Comparison of ENCODE assay signal across 15 cellular contexts in the genomic region with DNA sequence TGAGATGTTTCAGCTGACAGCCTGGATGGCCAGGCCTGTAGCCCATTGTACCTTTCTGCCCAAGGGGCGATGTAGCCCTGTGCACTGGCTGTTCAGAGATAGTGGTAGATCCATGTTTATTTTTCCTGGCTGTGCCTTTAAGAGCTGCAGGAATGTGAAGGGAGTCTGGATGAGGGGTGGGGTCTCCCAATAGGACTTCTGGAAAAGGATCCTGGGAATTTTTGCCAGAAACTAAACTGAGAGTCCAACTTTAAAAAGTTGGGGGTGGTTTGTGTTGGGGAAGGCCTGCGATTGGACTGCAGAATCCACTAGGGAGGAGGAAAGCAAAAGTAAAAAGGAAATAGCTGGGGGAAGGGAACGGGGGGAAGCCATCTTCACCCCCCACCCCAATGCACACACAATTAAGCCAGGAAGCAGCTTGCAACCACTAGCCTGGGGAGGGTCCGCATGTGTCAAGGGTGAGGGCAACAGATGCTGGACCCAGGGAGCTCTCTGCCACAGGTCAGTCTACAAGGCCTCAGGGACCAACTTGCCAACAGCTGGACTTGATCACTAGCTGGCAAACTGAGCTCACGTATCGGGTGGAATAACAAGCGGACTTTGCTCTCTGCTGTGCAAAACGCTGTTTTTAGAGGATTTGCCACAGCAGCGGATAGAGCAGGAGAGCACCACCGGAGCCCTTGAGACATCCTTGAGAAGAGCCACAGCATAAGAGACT. TPM values are rescaled to one million over a fixed set of nuclear protein-coding genes. Genes with fewer than 3 reads are reported as not detected.
DNase-seq lines count a peak whose midpoint lies in the region; ATAC-seq and TF ChIP-seq lines count a peak whose summit lies in the region.
"Had no signal": no experiment of that assay in that cellular context is flagged by ENCODE, and none has a peak within 500 bp of the region (broad histone marks: within the 10 kb centered on the region; RNA-seq: fewer than 3 reads in every experiment).

A gene (plus strand): TSS at position 371 of the 718 bp plus-strand sequence. CDS start 370 bp downstream, outside the sequence.

- H3K4me1 ChIP-seq in GM23338 (ENCODE audit: insufficient read depth): peaks cover 10% of the 10 kb centered on the region; the same call in 1 of the 2 replicates
- peaks cover 6% of the 10 kb centered on the region for H3K4me1 ChIP-seq in suprapubic skin

- H4K20me1 ChIP-seq in GM23338 (replicated peaks; ENCODE audit: insufficient read depth): no peaks in the 10 kb centered on the region

- H3K27me3 ChIP-seq in GM23338 (ENCODE audit: insufficient read depth) (no peaks in the 10 kb centered on the region), suprapubic skin (no peaks in the 10 kb centered on the region)

- H3K9me2 ChIP-seq in GM23338 (ENCODE audit: insufficient read depth): peaks cover 17% of the 10 kb centered on the region

- H3K79me2 ChIP-seq in GM23338 (replicated peaks; ENCODE audit: insufficient read depth): no peaks in the 10 kb centered on the region

- no peak for TF ChIP-seq CTCF in GM23338 (conservative IDR thresholded peaks at IDR 0.05; ENCODE audit: low read depth in 2 of 2)
- TF ChIP-seq CTCF in mesothelial cell of epicardium (IDR thresholded peaks at IDR 0.05; ENCODE audit: unreplicated experiment): no peak
- TF ChIP-seq CTCF in suprapubic skin (IDR thresholded peaks at IDR 0.05): no peak

- POLR2A ChIA-PET in HEK293T (lab: Yijun Ruan, JAX): no interaction called here

- H3K4me1 Mint-ChIP-seq in GM23338 (peaks cover 22% of the 10 kb centered on the region), mesothelial cell of epicardium (peaks cover 39% of the 10 kb centered on the region)
- H3K4me1 Mint-ChIP-seq: CD4-positive, CD25-positive, alpha-beta regulatory T cell had no signal

- H3K9me3 ChIP-seq in suprapubic skin: no peaks in the 10 kb centered on the region

- H3K27ac ChIP-seq in GM23338 (ENCODE audit: low read depth) (peak within 1 kb of the TSS; percentile 32; the same call in 1 of the 2 replicates), suprapubic skin (peak within 1 kb of the TSS; percentile 41)

- H3K4me3 ChIP-seq in GM23338 (no peak within 1 kb of the TSS), suprapubic skin (peak within 1 kb of the TSS; percentile 39)

- no peak for DNase-seq in GM23338 (ENCODE audit: low spot score)
- peak; percentile 75 for DNase-seq in fibroblast of peridontal ligament (ENCODE audit: extremely low read depth)
- no peak for DNase-seq in mesothelial cell of epicardium (ENCODE audit: low spot score in 2 of 2, unreplicated experiment in 2 of 2)
- DNase-seq in suprapubic skin (ENCODE audit: low spot score in 2 of 2): no peak
- no peak for DNase-seq in putamen (ENCODE audit: low spot score)
- no peak for DNase-seq in HPDE6-E6E7 (ENCODE audit: extremely low spot score)
- no peak for DNase-seq in NCI-H187 treated with DMSO at 0.1 percent for 48 hours (lab: John Stamatoyannopoulos, UW)
- DNase-seq in HEK293T (ENCODE audit: extremely low spot score): no peak
- DNase-seq: anterior cingulate cortex; CD4-positive, CD25-positive, alpha-beta regulatory T cell; erythroblast; GOT3; KBM-7; NCI-H2171 treated with DMSO at 0.1 percent for 48 hours; OCI-M1 had no signal

- no peaks in the 10 kb centered on the region for H3K36me3 ChIP-seq in GM23338 (ENCODE audit: insufficient read depth)
- no peaks in the 10 kb centered on the region for H3K36me3 ChIP-seq in suprapubic skin

- ATAC-seq in GM23338: no peak

- H3K4me2 ChIP-seq in GM23338: peak within 1 kb of the TSS; percentile 14; the same call in 1 of the 2 replicates

- peak within 1 kb of the TSS; percentile 15; the same call in 1 of the 2 replicates for H2AFZ ChIP-seq in GM23338

- H3F3A ChIP-seq in GM23338 (replicated peaks; ENCODE audit: low read depth): no peaks in the 10 kb centered on the region

- H3K9me3 Mint-ChIP-seq in GM23338 (no peaks in the 10 kb centered on the region), mesothelial cell of epicardium (no peaks in the 10 kb centered on the region)
- H3K9me3 Mint-ChIP-seq: CD4-positive, CD25-positive, alpha-beta regulatory T cell had no signal

- CTCF ChIA-PET in HEK293T (lab: Yijun Ruan, JAX): interaction anchor here (0.7 kb wide), 1 partner anchor 209 kb away, joined by 7 read pairs; no protein-coding TSS in a partner anchor

- 76% methylated on average over 10 of the region's 10 CpGs for WGBS in suprapubic skin

- H3K27me3 Mint-ChIP-seq in GM23338 (ENCODE audit: insufficient read depth, low read depth, poor library complexity) (peaks cover 4% of the 10 kb centered on the region), mesothelial cell of epicardium (ENCODE audit: low read depth) (no peaks in the 10 kb centered on the region)

- H3K36me3 Mint-ChIP-seq in GM23338 (ENCODE audit: low read depth) (no peaks in the 10 kb centered on the region), mesothelial cell of epicardium (peaks cover 14% of the 10 kb centered on the region)
- H3K36me3 Mint-ChIP-seq: CD4-positive, CD25-positive, alpha-beta regulatory T cell had no signal

- TF ChIP-seq POLR2A in suprapubic skin (IDR thresholded peaks at IDR 0.05): no peak

- peak within 1 kb of the TSS; percentile 35; the same call in 1 of the 2 replicates for H3K27ac Mint-ChIP-seq in GM23338
- no peak within 1 kb of the TSS for H3K27ac Mint-ChIP-seq in mesothelial cell of epicardium
- H3K27ac Mint-ChIP-seq: CD4-positive, CD25-positive, alpha-beta regulatory T cell had no signal

- H3K4me3 Mint-ChIP-seq in GM23338 (no peak within 1 kb of the TSS; the same call in 2 of the 3 replicates), mesothelial cell of epicardium (peak within 1 kb of the TSS; percentile 72)
- H3K4me3 Mint-ChIP-seq: CD4-positive, CD25-positive, alpha-beta regulatory T cell had no signal

- no peak for TF ChIP-seq EP300 in suprapubic skin (IDR thresholded peaks at IDR 0.05)

TF ChIP-seq in GM23338, 12 proteins besides CTCF, POLR2A, EP300 and RAD21:
- TF ChIP-seq EZH2 (IDR thresholded peaks at IDR 0.05; ENCODE audit: low read depth, unreplicated experiment): no peak
- TF ChIP-seq NANOG (IDR thresholded peaks at IDR 0.05; ENCODE audit: borderline replicate concordance): no peak
- TF ChIP-seq CREB1 (CRISPR knock-in tag; IDR thresholded peaks at IDR 0.05; ENCODE audit: low read depth): no peak
- no peak for TF ChIP-seq STAT1 (IDR thresholded peaks at IDR 0.05; ENCODE audit: unreplicated experiment)
- no peak for TF ChIP-seq EZH2phosphoT487 (IDR thresholded peaks at IDR 0.05; ENCODE audit: unreplicated experiment)
- no peak for TF ChIP-seq JUNB (IDR thresholded peaks at IDR 0.05; ENCODE audit: unreplicated experiment)
- no peak for TF ChIP-seq POLR2AphosphoS5 (IDR thresholded peaks at IDR 0.05; ENCODE audit: low read depth)
- TF ChIP-seq ZNF114 (CRISPR knock-in tag; IDR thresholded peaks at IDR 0.05): no peak

TF ChIP-seq in HEK293T, 16 proteins besides CTCF, POLR2A, EP300 and RAD21:
- TF ChIP-seq CTBP1 (IDR thresholded peaks at IDR 0.05; ENCODE audit: borderline replicate concordance) (no peak), BHLHE40 (IDR thresholded peaks at IDR 0.05; ENCODE audit: borderline replicate concordance) (no peak), ARNT (IDR thresholded peaks at IDR 0.05) (no peak), SP1 (IDR thresholded peaks at IDR 0.05) (no peak), FOXK2 (IDR thresholded peaks at IDR 0.05) (no peak), TARDBP (IDR thresholded peaks at IDR 0.05) (no peak), LEF1 (IDR thresholded peaks at IDR 0.05; ENCODE audit: borderline replicate concordance) (no peak), ELF4 (IDR thresholded peaks at IDR 0.05) (no peak), FOXA1 (IDR thresholded peaks at IDR 0.05) (no peak), L3MBTL2 (conservative IDR thresholded peaks at IDR 0.05) (no peak), HDGF (IDR thresholded peaks at IDR 0.05; ENCODE audit: borderline replicate concordance) (no peak), NFRKB (IDR thresholded peaks at IDR 0.05) (no peak), ZNF384 (IDR thresholded peaks at IDR 0.05) (no peak), FOXM1 (IDR thresholded peaks at IDR 0.05; ENCODE audit: borderline replicate concordance) (no peak), SUZ12 (IDR thresholded peaks at IDR 0.05) (no peak)
- TF ChIP-seq, protein P1, sequence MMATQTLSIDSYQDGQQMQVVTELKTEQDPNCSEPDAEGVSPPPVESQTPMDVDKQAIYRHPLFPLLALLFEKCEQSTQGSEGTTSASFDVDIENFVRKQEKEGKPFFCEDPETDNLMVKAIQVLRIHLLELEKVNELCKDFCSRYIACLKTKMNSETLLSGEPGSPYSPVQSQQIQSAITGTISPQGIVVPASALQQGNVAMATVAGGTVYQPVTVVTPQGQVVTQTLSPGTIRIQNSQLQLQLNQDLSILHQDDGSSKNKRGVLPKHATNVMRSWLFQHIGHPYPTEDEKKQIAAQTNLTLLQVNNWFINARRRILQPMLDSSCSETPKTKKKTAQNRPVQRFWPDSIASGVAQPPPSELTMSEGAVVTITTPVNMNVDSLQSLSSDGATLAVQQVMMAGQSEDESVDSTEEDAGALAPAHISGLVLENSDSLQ (IDR thresholded peaks at IDR 0.05): no peak

RNA-seq across cellular contexts. Expression of the gene that starts here (rescaled TPM):
- not detected in 2 replicates for total RNA-seq in GM23338 (2014; rRNA removed; shearing (Covaris generic))
- polyA plus RNA-seq in GM23338 (2016; fragmentation: Nextera tagmentation; extraction: Ambion mirVana): 0.12 and 0.21 TPM in 2 replicates
- total RNA-seq in mesothelial cell of epicardium (45.3 to 47.7 TPM (median 45.6 TPM) in 3 replicates), suprapubic skin (1 to 10 TPM; 1.2 to 5.3 (median 2.2) TPM)
- total RNA-seq: CD4-positive, CD25-positive, alpha-beta regulatory T cell had no signal
